In genomic region chr22:50058338-50059184, GRCh38 we compare ENCODE assay signal across 14 cellular contexts. TPM values are rescaled to one million over a fixed set of nuclear protein-coding genes. Genes with fewer than 3 reads are reported as not detected.
DNase-seq lines count a peak whose midpoint lies in the region; ATAC-seq and TF ChIP-seq lines count a peak whose summit lies in the region.
"Had no signal": no experiment of that assay in that cellular context is flagged by ENCODE, and none has a peak within 500 bp of the region (broad histone marks: within the 10 kb centered on the region; RNA-seq: fewer than 3 reads in every experiment).

No MANE protein-coding gene starts in this region.

- H4K20me1 ChIP-seq in mammary epithelial cell (ENCODE audit: insufficient read depth, low read length), result no peaks in the 10 kb centered on the region

- no peaks in the 10 kb centered on the region for H3K79me2 ChIP-seq in mammary epithelial cell (ENCODE audit: insufficient read depth, low read length)

- DNase-seq in breast epithelium (ENCODE audit: low spot score in 2 of 2), result no peak
- DNase-seq in mammary epithelial cell, result no peak
- no peak for DNase-seq in endothelial cell (ENCODE audit: low spot score)
- no peak for DNase-seq in natural killer cell
- DNase-seq in vagina (ENCODE audit: extremely low spot score in 2 of 2), result no peak
- DNase-seq in globus pallidus (ENCODE audit: low spot score), result no peak
- DNase-seq in uterus, result no peak
- DNase-seq: cerebellar nuclear complex, esophagus squamous epithelium, immature natural killer cell, NCI-H1930 had no signal

- H3K4me3 Mint-ChIP-seq in endothelial cell (ENCODE audit: unreplicated experiment) (no peak overlapping the region), natural killer cell (no peak overlapping the region)

- H3K27me3 Mint-ChIP-seq in endothelial cell (ENCODE audit: unreplicated experiment), result peaks cover 8% of the 10 kb centered on the region
- peaks cover 0 to 3% of the 10 kb centered on the region in 2 donors for H3K27me3 Mint-ChIP-seq in natural killer cell (ENCODE audit: low read depth in 2 of 2)

- H3K36me3 ChIP-seq in breast epithelium (no peaks in the 10 kb centered on the region), mammary epithelial cell (ENCODE audit: insufficient read depth, low read length) (no peaks in the 10 kb centered on the region), vagina (no peaks in the 10 kb centered on the region), uterus (no peaks in the 10 kb centered on the region)
- H3K36me3 ChIP-seq: esophagus squamous epithelium, SJSA1 had no signal

- no peaks in the 10 kb centered on the region for H3K36me3 Mint-ChIP-seq in endothelial cell (ENCODE audit: low read depth, unreplicated experiment)
- H3K36me3 Mint-ChIP-seq in natural killer cell, result no peaks in the 10 kb centered on the region

- no TSS peak for BruUV-seq in mammary epithelial cell (replicated peaks; lab: Mats Ljungman, UMichigan)

- H3K4me3 ChIP-seq in breast epithelium (peak overlapping the region in 2 of 3 donors; percentile 18 to 57), mammary epithelial cell (replicated peaks in 1 of 3; ENCODE audit: insufficient read depth in 1 of 3, low read depth in 2 of 3, low read length in 3 of 3) (no peak overlapping the region), vagina (peak overlapping the region; percentile 15 to 44), uterus (no peak overlapping the region)
- H3K4me3 ChIP-seq: SJSA1 had no signal

- H3K27ac Mint-ChIP-seq in endothelial cell (ENCODE audit: unreplicated experiment) (no peak overlapping the region), natural killer cell (no peak overlapping the region)
- H3K27ac Mint-ChIP-seq: activated naive CD4-positive, alpha-beta T cell treated with anti-CD3 and anti-CD28 coated beads, Interleukin-2, amount 50 U/mL, for 72 hours had no signal

- no peak for TF ChIP-seq CTCF in breast epithelium (IDR thresholded peaks at IDR 0.05)
- TF ChIP-seq CTCF in mammary epithelial cell (conservative IDR thresholded peaks at IDR 0.05 in 1 of 2, IDR thresholded peaks at IDR 0.05 in 1 of 2; ENCODE audit: extremely low read depth in 1 of 2, insufficient read depth in 1 of 2, low read depth in 1 of 2, low read length in 2 of 2), result no peak
- TF ChIP-seq CTCF in endothelial cell (IDR thresholded peaks at IDR 0.05; ENCODE audit: unreplicated experiment), result peak; percentile 34
- TF ChIP-seq CTCF in natural killer cell (IDR thresholded peaks at IDR 0.05), result no peak
- no peak for TF ChIP-seq CTCF in vagina (IDR thresholded peaks at IDR 0.05)
- TF ChIP-seq CTCF in uterus (IDR thresholded peaks at IDR 0.05), result peak in 1 of 4 experiments; percentile 7

- peak; percentile 11 to 56 (median 42) for ATAC-seq in natural killer cell
- ATAC-seq in HG03565 (IDR thresholded peaks at IDR 0.05; ENCODE audit: unreplicated experiment), result no peak
- ATAC-seq: activated naive CD4-positive, alpha-beta T cell treated with anti-CD3 and anti-CD28 coated beads, Interleukin-2, amount 50 U/mL, for 72 hours had no signal

- intact Hi-C loops in breast epithelium (cut with DNase I; ENCODE audit: low total_unique reads), result loop anchor here (10.0 kb wide), 1 partner anchor 294 kb away; no protein-coding TSS in a partner anchor
- intact Hi-C loops in mammary epithelial cell (cut with micrococcal nuclease), result no loop called here
- intact Hi-C loops in natural killer cell (cut with micrococcal nuclease), result no loop called here
- intact Hi-C loops in vagina (cut with DNase I), result no loop called here
- intact Hi-C loops in uterus (cut with DNase I; ENCODE audit: low total_unique reads), result no loop called here

- no peak overlapping the region for H3K4me2 ChIP-seq in mammary epithelial cell (ENCODE audit: insufficient read depth, low read depth, low read length)

- in situ Hi-C loops in mammary epithelial cell (cut with MboI; ENCODE audit: low sequenced_read_pairs in 2 of 2), result no loop called here

- H2AFZ ChIP-seq in mammary epithelial cell (ENCODE audit: low read depth, low read length), result no peak overlapping the region

- CTCF ChIA-PET in mammary epithelial cell (lab: Charles Lee; ENCODE audit: low non-redundant PET), result no interaction called here

- no peaks in the 10 kb centered on the region for H3K4me1 ChIP-seq in breast epithelium
- no peaks in the 10 kb centered on the region for H3K4me1 ChIP-seq in mammary epithelial cell (ENCODE audit: insufficient read depth, low read length)
- peaks cover 15% of the 10 kb centered on the region for H3K4me1 ChIP-seq in vagina
- no peaks in the 10 kb centered on the region for H3K4me1 ChIP-seq in uterus
- H3K4me1 ChIP-seq: SJSA1 had no signal

- H3K27ac ChIP-seq in breast epithelium, result no peak overlapping the region
- H3K27ac ChIP-seq in mammary epithelial cell (ENCODE audit: insufficient read depth, low read depth, low read length), result no peak overlapping the region
- peak overlapping the region; percentile 77 for H3K27ac ChIP-seq in vagina
- no peak overlapping the region for H3K27ac ChIP-seq in uterus
- H3K27ac ChIP-seq: esophagus squamous epithelium, SJSA1 had no signal

- TF ChIP-seq POLR2A in breast epithelium (IDR thresholded peaks at IDR 0.05) (no peak), vagina (IDR thresholded peaks at IDR 0.05) (no peak), uterus (IDR thresholded peaks at IDR 0.05) (no peak)

- dilution Hi-C loops in mammary epithelial cell (cut with HindIII; ENCODE audit: low sequenced_read_pairs), result no loop called here

- WGBS in mammary epithelial cell (ENCODE audit: low coverage, missing lambda C conversion rate), result 0% methylated on average over 2 of the region's 75 CpGs

- H3K9me3 ChIP-seq in breast epithelium (peaks cover 7 to 11% of the 10 kb centered on the region in 2 donors), mammary epithelial cell (replicated peaks; ENCODE audit: insufficient read depth, low read length) (no peaks in the 10 kb centered on the region), vagina (no peaks in the 10 kb centered on the region), uterus (no peaks in the 10 kb centered on the region)
- H3K9me3 ChIP-seq: SJSA1 had no signal

- H3K9me3 Mint-ChIP-seq in endothelial cell (ENCODE audit: unreplicated experiment) (no peaks in the 10 kb centered on the region), natural killer cell (peaks cover 0 to 2% of the 10 kb centered on the region in 2 donors)

- H3K27me3 ChIP-seq in breast epithelium (peaks cover 6 to 35% of the 10 kb centered on the region in 2 donors), mammary epithelial cell (ENCODE audit: insufficient read depth, low read length) (peaks cover 10% of the 10 kb centered on the region), vagina (no peaks in the 10 kb centered on the region), uterus (peaks cover 0 to 5% of the 10 kb centered on the region in 2 donors)

- H3K9ac ChIP-seq in mammary epithelial cell (ENCODE audit: insufficient read depth, low read length), result no peak overlapping the region

- H3K4me1 Mint-ChIP-seq in endothelial cell (ENCODE audit: unreplicated experiment) (peaks cover 12% of the 10 kb centered on the region), natural killer cell (no peaks in the 10 kb centered on the region)

RNA-seq across cellular contexts. Expression of gene TTLL8, which starts 0.5 kb away (rescaled TPM):
- total RNA-seq in breast epithelium (not detected), mammary epithelial cell (not detected), endothelial cell (ENCODE audit: unreplicated experiment) (not detected), natural killer cell (not detected), vagina (not detected), uterus (not detected)
- polyA plus RNA-seq in mammary epithelial cell, result not detected
- not detected for polyA minus RNA-seq in mammary epithelial cell
- total RNA-seq: activated naive CD4-positive, alpha-beta T cell treated with anti-CD3 and anti-CD28 coated beads, Interleukin-2, amount 50 U/mL, for 72 hours; esophagus squamous epithelium; SJSA1 had no signal
- polyA plus RNA-seq: immature natural killer cell had no signal

RNA-seq across cellular contexts. Expression of gene MLC1, which starts 26.7 kb away (rescaled TPM):
- total RNA-seq in breast epithelium, result under 1 TPM in 1 of 3 donors, not detected in 2; 0.15 TPM
- total RNA-seq in mammary epithelial cell, result under 1 TPM in 1 of 2 donors, not detected in 1; 0.50 TPM
- polyA plus RNA-seq in mammary epithelial cell, result 0.02 TPM
- polyA minus RNA-seq in mammary epithelial cell, result not detected
- 1.2 TPM for total RNA-seq in endothelial cell (ENCODE audit: unreplicated experiment)
- 10 to 100 TPM; 67.7 to 96.1 (median 73.7) TPM for total RNA-seq in natural killer cell
- total RNA-seq in vagina, result 29.2 TPM
- 1 to 10 TPM in 1 of 4 donors, under 1 TPM in 2, not detected in 1; 0.29 to 1.9 (median 0.40) TPM for total RNA-seq in uterus

RNA-seq across cellular contexts. Expression of gene MOV10L1, which starts 31.2 kb away (rescaled TPM):
- under 1 TPM; 0.16 to 0.44 (median 0.33) TPM for total RNA-seq in breast epithelium
- under 1 TPM in 1 of 2 donors, not detected in 1; 0.33 TPM for total RNA-seq in mammary epithelial cell
- not detected for polyA plus RNA-seq in mammary epithelial cell
- polyA minus RNA-seq in mammary epithelial cell, result not detected
- total RNA-seq in endothelial cell (ENCODE audit: unreplicated experiment), result not detected
- 1 to 10 TPM in 2 of 3 donors, not detected in 1; 1.0 to 1.7 TPM for total RNA-seq in natural killer cell
- total RNA-seq in vagina, result 0.98 TPM
- 1 to 10 TPM in 2 of 4 donors, not detected in 2; 1.8 to 3.4 TPM for total RNA-seq in uterus
- total RNA-seq: activated naive CD4-positive, alpha-beta T cell treated with anti-CD3 and anti-CD28 coated beads, Interleukin-2, amount 50 U/mL, for 72 hours had no signal

RNA-seq across cellular contexts. Expression of gene IL17REL, which starts 46.0 kb away (rescaled TPM):
- not detected for total RNA-seq in breast epithelium
- not detected for total RNA-seq in mammary epithelial cell
- not detected for polyA plus RNA-seq in mammary epithelial cell
- not detected for polyA minus RNA-seq in mammary epithelial cell
- 0.15 TPM for total RNA-seq in endothelial cell (ENCODE audit: unreplicated experiment)
- total RNA-seq in natural killer cell, result not detected
- not detected for total RNA-seq in vagina
- under 1 TPM in 2 of 4 donors, not detected in 2; 0.12 to 0.26 TPM for total RNA-seq in uterus
- total RNA-seq: esophagus squamous epithelium, SJSA1 had no signal
- polyA plus RNA-seq: immature natural killer cell had no signal

Comparison
In these comparisons a context has a peak if more than half of its experiments do, and no peak if none do; other contexts are left out.
1. H3K4me3 ChIP-seq: peak in breast epithelium (2 of 3) and vagina (2 of 2); none in mammary epithelial cell (0 of 3) and uterus (0 of 2).
2. RNA of gene MLC1, which starts 26.7 kb away (total RNA-seq): 67.7 to 96.1 TPM in natural killer cell and 29.2 TPM in vagina (single experiment); 1.2 TPM in endothelial cell (single experiment), 0.50 TPM in mammary epithelial cell, 0.29 to 1.9 TPM in uterus and 0.15 TPM in breast epithelium; every median in the first group is over 10 times any median in the second.